Comparison of ENCODE assay signal across 15 cellular contexts in the genomic region with DNA sequence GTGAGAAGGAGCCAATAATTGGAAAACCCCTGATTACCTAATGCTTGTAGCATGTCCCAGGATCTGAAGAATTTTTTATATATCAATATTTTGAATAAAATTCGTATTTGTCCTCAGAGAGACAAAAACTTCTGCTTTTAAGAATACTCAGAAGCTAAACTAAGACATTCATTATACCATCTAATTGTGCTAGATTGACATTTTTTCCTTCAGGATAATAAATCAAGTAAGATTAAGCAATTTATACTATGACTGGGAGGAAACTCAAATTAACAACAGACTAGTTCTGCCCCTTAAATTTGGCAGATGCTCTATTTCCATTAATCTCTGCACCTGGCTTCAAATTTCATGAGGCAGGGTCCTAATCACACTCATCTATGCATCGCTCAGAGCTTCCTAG.
"Had no signal": no experiment of that assay in that cellular context is flagged by ENCODE, and none has a peak within 500 bp of the region (broad histone marks: within the 10 kb centered on the region; RNA-seq: fewer than 3 reads in every experiment).

No MANE protein-coding gene starts in this region.

- DNase-seq: activated CD4-positive, alpha-beta T cell treated with anti-CD3 and anti-CD28 coated beads, Interleukin-2, amount 10 ng/mL, durations not matched to agents 24 days and 14 days; activated CD4-positive, CD25-positive, alpha-beta regulatory T cell; activated CD8-positive, alpha-beta memory T cell treated with anti-CD3 and anti-CD28 coated beads, Interleukin-2, amount 50 U/mL, for 48 hours; activated CD8-positive, alpha-beta T cell treated with anti-CD3 and anti-CD28 coated beads, Interleukin-2, amount 10 ng/mL, durations not matched to agents 7 days and 5 days; activated gamma-delta T cell; activated T-cell treated with anti-CD3 and anti-CD28 coated beads, Interleukin-2, amount 50 U/mL, for 72 hours; central memory CD4-positive, alpha-beta T cell; colonic mucosa; islet precursor cell; midbrain; right cardiac atrium; stimulated activated naive CD8-positive, alpha-beta T cell treated with anti-CD3 and anti-CD28 coated beads, Interleukin-15, Interleukin-2, amounts not matched to agents 100 U/mL and 50 U/mL, for 24 hours had no signal

- H3K4me1 ChIP-seq: colonic mucosa, prostate gland had no signal

- H3K4me3 ChIP-seq: colonic mucosa, gastroesophageal sphincter, lung, prostate gland had no signal

- H3K27ac ChIP-seq: colonic mucosa, gastroesophageal sphincter, prostate gland had no signal

- H3K36me3 ChIP-seq: colonic mucosa, gastroesophageal sphincter, prostate gland had no signal

- H3K9me3 ChIP-seq: colonic mucosa, gastroesophageal sphincter, prostate gland had no signal

- H3K27me3 ChIP-seq: colonic mucosa, gastroesophageal sphincter had no signal
